Comparison of ENCODE assay signal across 14 cellular contexts in genomic region chr5:67731886-67732285, GRCh38.
"Had no signal": no experiment of that assay in that cellular context is flagged by ENCODE, and none has a peak within 500 bp of the region (broad histone marks: within the 10 kb centered on the region; RNA-seq: fewer than 3 reads in every experiment).

No MANE protein-coding gene starts in this region.

- H3K9me3 Mint-ChIP-seq: activated CD4-positive, alpha-beta memory T cell treated with anti-CD3 and anti-CD28 coated beads for 36 hours had no signal

- H3K9me3 ChIP-seq: left lung, spleen, tibial nerve had no signal

- H2AFZ ChIP-seq: neural progenitor cell had no signal

- H3K36me3 ChIP-seq: left lung, spleen, tibial nerve had no signal

- H3K36me3 Mint-ChIP-seq: activated CD4-positive, alpha-beta memory T cell treated with anti-CD3 and anti-CD28 coated beads for 36 hours; activated naive CD8-positive, alpha-beta T cell; neural progenitor cell had no signal

- H3K9ac ChIP-seq: neural progenitor cell had no signal

- H3K27me3 ChIP-seq: left lung, neural progenitor cell, spleen, tibial nerve had no signal

- DNase-seq: activated B cell treated with CpG ODN at 0.5 μM for 24 hours; activated CD4-positive, alpha-beta memory T cell treated with anti-CD3 and anti-CD28 coated beads for 36 hours; activated CD4-positive, alpha-beta T cell treated with anti-CD3 and anti-CD28 coated beads for 4 hours; activated T-cell treated with anti-CD3 and anti-CD28 coated beads for 4 hours; kidney; left lung; spleen; stimulated activated CD8-positive, alpha-beta memory T cell treated with anti-CD3 and anti-CD28 coated beads, Interleukin-4, amount 100 ng/mL, for 48 hours; stimulated activated naive CD4-positive, alpha-beta T cell; T-helper 1 cell; T-helper 9 cell had no signal

- H3K4me3 Mint-ChIP-seq: activated B cell treated with CpG ODN at 0.5 μM for 24 hours; activated CD4-positive, alpha-beta memory T cell treated with anti-CD3 and anti-CD28 coated beads for 36 hours; activated naive CD8-positive, alpha-beta T cell; neural progenitor cell had no signal

- H3K4me3 ChIP-seq: left lung, neural progenitor cell, spleen, tibial nerve had no signal

- H3K4me1 ChIP-seq: left lung, spleen had no signal

- ATAC-seq: left lung had no signal

- H3K4me1 Mint-ChIP-seq: activated B cell treated with CpG ODN at 0.5 μM for 24 hours had no signal

- H3K27ac ChIP-seq: left lung, spleen had no signal

- H3K27ac Mint-ChIP-seq: activated B cell treated with CpG ODN at 0.5 μM for 24 hours; activated CD4-positive, alpha-beta memory T cell treated with anti-CD3 and anti-CD28 coated beads for 36 hours; activated naive CD8-positive, alpha-beta T cell had no signal
